Comparison of ENCODE assay signal across 1 cellular context in the genomic region with DNA sequence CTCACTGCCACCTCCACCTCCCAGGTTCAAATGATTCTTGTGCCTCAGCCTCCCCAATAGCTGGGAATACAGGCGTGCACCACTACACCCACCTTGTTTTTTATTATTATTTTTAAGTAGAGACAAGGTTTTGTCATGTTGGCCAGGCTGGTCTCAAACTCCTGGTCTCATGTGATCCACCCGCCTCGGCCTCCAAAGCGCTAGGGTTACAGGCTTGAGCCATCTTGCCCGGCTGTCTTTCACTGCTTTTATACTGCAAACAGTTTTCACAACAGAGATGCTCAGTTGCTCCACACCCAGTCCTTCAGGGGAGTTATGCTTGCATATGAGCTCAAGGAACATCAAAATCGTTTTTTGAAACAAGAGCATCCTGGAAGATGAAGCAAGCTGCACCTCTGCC.
A peak's percentile ranks its signal among the peaks of the same experiment; 100 is the strongest.
TF ChIP-seq lines count a peak whose summit lies in the region.

No MANE protein-coding gene starts in this region.

TF ChIP-seq in HepG2, 621 proteins besides CTCF, POLR2A, EP300 and RAD21:
- TF ChIP-seq ELF3 (CRISPR knock-in tag; IDR thresholded peaks at IDR 0.05) (0 out of 2 replicates have a peak, but pooled peaks have one; percentile 3), ZMYM2 (CRISPR knock-in tag; IDR thresholded peaks at IDR 0.05) (no peak), NR2F2 (IDR thresholded peaks at IDR 0.05; ENCODE audit: borderline replicate concordance, low read depth) (no peak), ZNF891 (CRISPR knock-in tag; IDR thresholded peaks at IDR 0.05) (no peak), CEBPB (IDR thresholded peaks at IDR 0.05; ENCODE audit: borderline replicate concordance, low read depth, low read length) (peak; percentile 23; the same call in 1 of the 2 replicates), ZNF629 (CRISPR knock-in tag; conservative IDR thresholded peaks at IDR 0.05) (no peak), MATR3 (CRISPR knock-in tag; IDR thresholded peaks at IDR 0.05) (no peak), ZBTB33 (CRISPR knock-in tag; IDR thresholded peaks at IDR 0.05) (peak; percentile 94), SNAPC5 (CRISPR knock-in tag; IDR thresholded peaks at IDR 0.05; ENCODE audit: borderline replicate concordance) (no peak)
